Comparison of ENCODE assay signal across 8 cellular contexts in the genomic region with DNA sequence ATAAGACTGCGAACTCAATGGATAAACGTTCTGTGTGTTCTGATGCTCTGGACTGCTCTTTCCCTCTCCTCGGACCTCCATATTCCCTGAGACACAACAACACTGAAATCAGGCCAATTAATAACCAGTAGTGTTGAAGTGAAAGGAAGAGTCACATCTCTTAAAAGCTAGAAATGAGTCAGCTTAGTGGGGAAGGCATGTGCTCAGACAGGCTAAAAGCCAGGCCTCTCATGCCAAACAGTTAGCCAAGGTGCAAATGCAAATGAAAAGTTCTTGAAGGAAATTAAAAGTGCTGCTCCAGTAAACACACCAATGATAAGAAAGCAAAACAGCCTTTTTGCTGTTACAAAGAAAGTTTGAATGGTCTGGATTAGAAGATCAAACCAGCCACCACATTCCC. TPM values are rescaled to one million over a fixed set of nuclear protein-coding genes. Genes with fewer than 3 reads are reported as not detected.
DNase-seq lines count a peak whose midpoint lies in the region; ATAC-seq and TF ChIP-seq lines count a peak whose summit lies in the region.

No MANE protein-coding gene starts in this region.

- H3K27me3 ChIP-seq in thyroid gland, result no peaks in the 10 kb centered on the region
- no peaks in the 10 kb centered on the region for H3K27me3 ChIP-seq in CD8-positive, alpha-beta memory T cell (ENCODE audit: insufficient read depth, low read length, poor library complexity, severe bottlenecking)

- 49 to 66% methylated on average over 3 of the region's 3 CpGs for WGBS in thyroid gland, 2 donors

- no peak overlapping the region for H3K4me3 Mint-ChIP-seq in dendritic cell treated with granulocyte-macrophage colony-stimulating factor and Interleukin-4, amounts not matched to agents 40 ng/mL and 50 ng/mL, for 4 days
- no peak overlapping the region for H3K4me3 Mint-ChIP-seq in CD8-positive, alpha-beta memory T cell

- peak; percentile 100 for ATAC-seq in GM19351 (IDR thresholded peaks at IDR 0.05; ENCODE audit: unreplicated experiment)
- peak; percentile 97 for ATAC-seq in HG03103 (IDR thresholded peaks at IDR 0.05; ENCODE audit: low read depth, unreplicated experiment)

- H3K9me3 Mint-ChIP-seq in dendritic cell treated with granulocyte-macrophage colony-stimulating factor and Interleukin-4, amounts not matched to agents 40 ng/mL and 50 ng/mL, for 4 days, result no peaks in the 10 kb centered on the region
- peaks cover 0 to 10% (median 0%) of the 10 kb centered on the region in 5 donors for H3K9me3 Mint-ChIP-seq in CD8-positive, alpha-beta memory T cell

- H3K4me1 ChIP-seq in thyroid gland, result peaks cover 6 to 21% of the 10 kb centered on the region in 2 donors
- no peaks in the 10 kb centered on the region for H3K4me1 ChIP-seq in CD8-positive, alpha-beta memory T cell (ENCODE audit: insufficient read depth, low read length)

- CTCF ChIA-PET in CD8-positive, alpha-beta memory T cell (lab: Charles Lee), result no interaction called here

- POLR2A ChIA-PET in CD8-positive, alpha-beta memory T cell (lab: Charles Lee), result no interaction called here

- intact Hi-C loops in dendritic cell treated with granulocyte-macrophage colony-stimulating factor and Interleukin-4, amounts not matched to agents 40 ng/mL and 50 ng/mL, for 4 days (cut with micrococcal nuclease), result no loop called here
- intact Hi-C loops in thyroid gland (cut with DNase I), result no loop called here

- peak overlapping the region; percentile 49 for H3K27ac Mint-ChIP-seq in dendritic cell treated with granulocyte-macrophage colony-stimulating factor and Interleukin-4, amounts not matched to agents 40 ng/mL and 50 ng/mL, for 4 days
- no peak overlapping the region for H3K27ac Mint-ChIP-seq in CD8-positive, alpha-beta memory T cell

- no peak for TF ChIP-seq CTCF in thyroid gland (IDR thresholded peaks at IDR 0.05)

- no peaks in the 10 kb centered on the region for H3K9me3 ChIP-seq in thyroid gland
- no peaks in the 10 kb centered on the region for H3K9me3 ChIP-seq in CD8-positive, alpha-beta memory T cell (ENCODE audit: low read length)

- H3K4me3 ChIP-seq in thyroid gland (replicated peaks in 1 of 3), result no peak overlapping the region
- H3K4me3 ChIP-seq in CD8-positive, alpha-beta memory T cell (ENCODE audit: low read length), result no peak overlapping the region

- DNase-seq in thyroid gland (no peak), DMS53 treated with DMSO at 0.1 percent for 48 hours (lab: John Stamatoyannopoulos, UW; ENCODE audit: unreplicated experiment) (no peak), DMS 273 (lab: John Stamatoyannopoulos, UW; ENCODE audit: unreplicated experiment) (no peak), OCI-M2 (lab: John Stamatoyannopoulos, UW; ENCODE audit: unreplicated experiment) (no peak)
- DNase-seq in CD8-positive, alpha-beta memory T cell, result no peak

- peaks cover 37% of the 10 kb centered on the region for H3K36me3 Mint-ChIP-seq in dendritic cell treated with granulocyte-macrophage colony-stimulating factor and Interleukin-4, amounts not matched to agents 40 ng/mL and 50 ng/mL, for 4 days (ENCODE audit: low read depth)
- no peaks in the 10 kb centered on the region for H3K36me3 Mint-ChIP-seq in CD8-positive, alpha-beta memory T cell

- TF ChIP-seq POLR2A in thyroid gland (IDR thresholded peaks at IDR 0.05), result no peak

- H3K27me3 Mint-ChIP-seq in dendritic cell treated with granulocyte-macrophage colony-stimulating factor and Interleukin-4, amounts not matched to agents 40 ng/mL and 50 ng/mL, for 4 days, result no peaks in the 10 kb centered on the region
- no peaks in the 10 kb centered on the region for H3K27me3 Mint-ChIP-seq in CD8-positive, alpha-beta memory T cell

- peaks cover 66% of the 10 kb centered on the region for H3K4me1 Mint-ChIP-seq in dendritic cell treated with granulocyte-macrophage colony-stimulating factor and Interleukin-4, amounts not matched to agents 40 ng/mL and 50 ng/mL, for 4 days (ENCODE audit: low read depth)
- H3K4me1 Mint-ChIP-seq in CD8-positive, alpha-beta memory T cell, result no peaks in the 10 kb centered on the region

- H3K36me3 ChIP-seq in thyroid gland, result no peaks in the 10 kb centered on the region
- H3K36me3 ChIP-seq in CD8-positive, alpha-beta memory T cell (ENCODE audit: insufficient read depth, low read length), result no peaks in the 10 kb centered on the region

- H3K27ac ChIP-seq in thyroid gland, result peak overlapping the region in 2 of 3 donors; percentile 13 to 19
- H3K27ac ChIP-seq in CD8-positive, alpha-beta memory T cell (ENCODE audit: low read depth, low read length), result no peak overlapping the region

RNA-seq across cellular contexts. Expression of gene TNS3, which starts 29.3 kb away (rescaled TPM):
- 10 to 100 TPM; 65.8 to 93.0 (median 80.7) TPM for total RNA-seq in thyroid gland
- 1 to 10 TPM; 1.4 to 1.5 TPM for total RNA-seq in CD8-positive, alpha-beta memory T cell
- not detected for polyA plus RNA-seq in CD8-positive, alpha-beta memory T cell

Comparison
In these comparisons a context has a peak if more than half of its experiments do, and no peak if none do; other contexts are left out.
1. RNA of gene TNS3, which starts 29.3 kb away (total RNA-seq): 65.8 to 93.0 TPM in thyroid gland; 1.4 to 1.5 TPM in CD8-positive, alpha-beta memory T cell; every median in the first group is over 10 times any median in the second.